Comparison of ENCODE assay signal across 1 cellular context in genomic region chr18:31243740-31244512, GRCh38.
TF ChIP-seq lines count a peak whose summit lies in the region.

No MANE protein-coding gene starts in this region.

TF ChIP-seq in HepG2, 621 proteins besides CTCF, POLR2A, EP300 and RAD21 (continued from another document and continues in another):
- TF ChIP-seq AFF4 (CRISPR knock-in tag; IDR thresholded peaks at IDR 0.05) = peak; percentile 82; the same call in 1 of the 2 replicates
- TF ChIP-seq ZNF83 (CRISPR knock-in tag; IDR thresholded peaks at IDR 0.05; ENCODE audit: borderline replicate concordance) = no peak
- peak; percentile 64; the same call in 1 of the 2 replicates for TF ChIP-seq NR2C2 (CRISPR knock-in tag; IDR thresholded peaks at IDR 0.05; ENCODE audit: borderline replicate concordance)
- no peak for TF ChIP-seq ZNF510 (CRISPR knock-in tag; IDR thresholded peaks at IDR 0.05; ENCODE audit: low read depth)
- TF ChIP-seq SRSF4 (IDR thresholded peaks at IDR 0.05; ENCODE audit: low read depth, low read length, poor library complexity, severe bottlenecking) = no peak
- peak; percentile 84 for TF ChIP-seq NCOA2 (CRISPR knock-in tag; IDR thresholded peaks at IDR 0.05)
- peak; percentile 81 for TF ChIP-seq TEAD3 (CRISPR knock-in tag; optimal IDR thresholded peaks at IDR 0.05; ENCODE audit: borderline replicate concordance)
- TF ChIP-seq AHDC1 (CRISPR knock-in tag; IDR thresholded peaks at IDR 0.05; ENCODE audit: borderline replicate concordance) = peak; percentile 74; the same call in 1 of the 2 replicates
- no peak for TF ChIP-seq ZBTB14 (CRISPR knock-in tag; IDR thresholded peaks at IDR 0.05)
- no peak for TF ChIP-seq ZFP62 (CRISPR knock-in tag; IDR thresholded peaks at IDR 0.05)
- TF ChIP-seq GATAD1 (CRISPR knock-in tag; IDR thresholded peaks at IDR 0.05) = peak; percentile 44; the same call in 1 of the 2 replicates
- TF ChIP-seq MLX (CRISPR knock-in tag; IDR thresholded peaks at IDR 0.05) = peak; percentile 44; the same call in 1 of the 2 replicates
- no peak for TF ChIP-seq JUND (CRISPR knock-in tag; IDR thresholded peaks at IDR 0.05)
- peak; percentile 77 for TF ChIP-seq FOXA3 (CRISPR knock-in tag; IDR thresholded peaks at IDR 0.05)
- TF ChIP-seq LCORL (IDR thresholded peaks at IDR 0.05) = no peak
- peak; percentile 78; the same call in 1 of the 2 replicates for TF ChIP-seq LCORL (CRISPR knock-in tag; IDR thresholded peaks at IDR 0.05)
- TF ChIP-seq ZFP37 (CRISPR knock-in tag; IDR thresholded peaks at IDR 0.05; ENCODE audit: borderline replicate concordance) = no peak
- TF ChIP-seq ZNF430 (CRISPR knock-in tag; IDR thresholded peaks at IDR 0.05) = no peak
- TF ChIP-seq TBL1XR1 (IDR thresholded peaks at IDR 0.05; ENCODE audit: borderline replicate concordance, low read length, partially characterized antibody) = peak; percentile 39
- TF ChIP-seq ZNF460 (CRISPR knock-in tag; IDR thresholded peaks at IDR 0.05; ENCODE audit: borderline replicate concordance) = no peak
- no peak for TF ChIP-seq SP140L (CRISPR knock-in tag; IDR thresholded peaks at IDR 0.05; ENCODE audit: borderline replicate concordance)
- TF ChIP-seq PREB (CRISPR knock-in tag; IDR thresholded peaks at IDR 0.05) = no peak
- no peak for TF ChIP-seq ZIK1 (CRISPR knock-in tag; IDR thresholded peaks at IDR 0.05; ENCODE audit: borderline replicate concordance, low read depth)
- TF ChIP-seq KDM6A (CRISPR knock-in tag; IDR thresholded peaks at IDR 0.05; ENCODE audit: low read depth) = peak; percentile 56; the same call in 1 of the 2 replicates
- TF ChIP-seq CBFB (CRISPR knock-in tag; IDR thresholded peaks at IDR 0.05) = no peak
- TF ChIP-seq RBFOX2 (IDR thresholded peaks at IDR 0.05; ENCODE audit: low read depth, low read length) = peak; percentile 45; the same call in 1 of the 2 replicates
- TF ChIP-seq MXD4 (CRISPR knock-in tag; IDR thresholded peaks at IDR 0.05) = peak; percentile 77; the same call in 1 of the 2 replicates
- TF ChIP-seq CEBPB (IDR thresholded peaks at IDR 0.05; ENCODE audit: borderline replicate concordance, low read depth, low read length) = no peak
- no peak for TF ChIP-seq FOXO4 (CRISPR knock-in tag; conservative IDR thresholded peaks at IDR 0.05)
- peak; percentile 55; the same call in 1 of the 2 replicates for TF ChIP-seq PHF21A (CRISPR knock-in tag; IDR thresholded peaks at IDR 0.05)
- TF ChIP-seq ZNF644 (CRISPR knock-in tag; IDR thresholded peaks at IDR 0.05; ENCODE audit: low read depth) = peak; percentile 71
- no peak for TF ChIP-seq ZNF101 (CRISPR knock-in tag; IDR thresholded peaks at IDR 0.05; ENCODE audit: borderline replicate concordance, low read depth)
- TF ChIP-seq TGIF2 (CRISPR knock-in tag; IDR thresholded peaks at IDR 0.05) = peak; percentile 58; the same call in 1 of the 2 replicates
- no peak for TF ChIP-seq HES4 (CRISPR knock-in tag; IDR thresholded peaks at IDR 0.05; ENCODE audit: borderline replicate concordance)
- TF ChIP-seq SATB2 (CRISPR knock-in tag; IDR thresholded peaks at IDR 0.05) = no peak
- TF ChIP-seq CBX5 (CRISPR knock-in tag; IDR thresholded peaks at IDR 0.05; ENCODE audit: borderline replicate concordance) = peak; percentile 76; the same call in 1 of the 2 replicates
- TF ChIP-seq ARHGAP35 (CRISPR knock-in tag; IDR thresholded peaks at IDR 0.05; ENCODE audit: borderline replicate concordance) = no peak
- no peak for TF ChIP-seq NFE2L1 (CRISPR knock-in tag; IDR thresholded peaks at IDR 0.05; ENCODE audit: borderline replicate concordance)
- peak; percentile 32; the same call in 1 of the 2 replicates for TF ChIP-seq ZBTB7A (CRISPR knock-in tag; IDR thresholded peaks at IDR 0.05)
- no peak for TF ChIP-seq ZNF557 (CRISPR knock-in tag; IDR thresholded peaks at IDR 0.05)
- no peak for TF ChIP-seq ZNF3 (CRISPR knock-in tag; IDR thresholded peaks at IDR 0.05)
- TF ChIP-seq ZNF17 (CRISPR knock-in tag; IDR thresholded peaks at IDR 0.05) = no peak
- TF ChIP-seq MXD3 (CRISPR knock-in tag; IDR thresholded peaks at IDR 0.05) = no peak
- TF ChIP-seq ZBTB1 (CRISPR knock-in tag; IDR thresholded peaks at IDR 0.05; ENCODE audit: borderline replicate concordance) = no peak; the same call in 1 of the 2 replicates
- 0 out of 2 replicates have a peak, but pooled peaks have one; percentile 24 for TF ChIP-seq ZNF501 (CRISPR knock-in tag; IDR thresholded peaks at IDR 0.05)
- TF ChIP-seq RFXAP (CRISPR knock-in tag; IDR thresholded peaks at IDR 0.05; ENCODE audit: borderline replicate concordance) = peak; percentile 35; the same call in 1 of the 2 replicates
- TF ChIP-seq FOSL2 (CRISPR knock-in tag; IDR thresholded peaks at IDR 0.05) = peak; percentile 69
- TF ChIP-seq ZNF792 (CRISPR knock-in tag; IDR thresholded peaks at IDR 0.05) = peak; percentile 77; the same call in 1 of the 2 replicates
- TF ChIP-seq DMTF1 (CRISPR knock-in tag; IDR thresholded peaks at IDR 0.05) = no peak
- no peak; the same call in 1 of the 2 replicates for TF ChIP-seq ZSCAN21 (CRISPR knock-in tag; IDR thresholded peaks at IDR 0.05; ENCODE audit: borderline replicate concordance)
- peak; percentile 85; the same call in 1 of the 2 replicates for TF ChIP-seq MYNN (CRISPR knock-in tag; IDR thresholded peaks at IDR 0.05; ENCODE audit: low read depth)
- peak; percentile 51; the same call in 1 of the 2 replicates for TF ChIP-seq ZNF292 (CRISPR knock-in tag; IDR thresholded peaks at IDR 0.05; ENCODE audit: borderline replicate concordance, low read depth)
- no peak for TF ChIP-seq ZMAT5 (CRISPR knock-in tag; IDR thresholded peaks at IDR 0.05; ENCODE audit: borderline replicate concordance, low read depth)
